13 cellular contexts compared by ENCODE assay signal in genomic region chr3:177106184-177106583, GRCh38.
DNase-seq lines count a peak whose midpoint lies in the region; ATAC-seq and TF ChIP-seq lines count a peak whose summit lies in the region.
"Had no signal": no experiment of that assay in that cellular context is flagged by ENCODE, and none has a peak within 500 bp of the region (broad histone marks: within the 10 kb centered on the region; RNA-seq: fewer than 3 reads in every experiment).

No MANE protein-coding gene starts in this region.

- no peaks in the 10 kb centered on the region for H3K9me3 ChIP-seq in naive thymus-derived CD4-positive, alpha-beta T cell (ENCODE audit: control insufficient read depth in 2 of 3, low read length in 3 of 3)
- H3K9me3 ChIP-seq: testis had no signal

- H3K27ac Mint-ChIP-seq in activated T-helper 17 cell treated with anti-CD3 and anti-CD28 coated beads, Interleukin-2, amount 50 U/mL, for 72 hours = peak overlapping the region; percentile 15
- no peak overlapping the region for H3K27ac Mint-ChIP-seq in stimulated activated naive CD8-positive, alpha-beta T cell treated with anti-CD3 and anti-CD28 coated beads, Interleukin-15, Interleukin-2, amounts not matched to agents 100 ng/mL and 50 ng/mL, for 24 hours
- peak overlapping the region in 3 of 9 donors; percentile 10 to 34 (median 26) for H3K27ac Mint-ChIP-seq in naive thymus-derived CD4-positive, alpha-beta T cell

- intact Hi-C loops in Right ventricle myocardium superior (cut with DNase I) (no loop called here), Right ventricle myocardium inferior (cut with DNase I) (no loop called here)
- intact Hi-C loops in naive thymus-derived CD4-positive, alpha-beta T cell (cut with micrococcal nuclease) = no loop called here

- H3K4me3 ChIP-seq in naive thymus-derived CD4-positive, alpha-beta T cell (ENCODE audit: low read length) = no peak overlapping the region
- H3K4me3 ChIP-seq: testis had no signal

- H3K9me3 Mint-ChIP-seq in activated T-helper 17 cell treated with anti-CD3 and anti-CD28 coated beads, Interleukin-2, amount 50 U/mL, for 72 hours = no peaks in the 10 kb centered on the region
- no peaks in the 10 kb centered on the region for H3K9me3 Mint-ChIP-seq in stimulated activated naive CD8-positive, alpha-beta T cell treated with anti-CD3 and anti-CD28 coated beads, Interleukin-15, Interleukin-2, amounts not matched to agents 100 ng/mL and 50 ng/mL, for 24 hours
- peaks cover 0 to 3% (median 0%) of the 10 kb centered on the region in 11 donors for H3K9me3 Mint-ChIP-seq in naive thymus-derived CD4-positive, alpha-beta T cell

- H3K4me1 ChIP-seq in naive thymus-derived CD4-positive, alpha-beta T cell (ENCODE audit: control insufficient read depth in 2 of 2, insufficient read depth in 2 of 2, low read length in 2 of 2) = peaks cover 16 to 33% of the 10 kb centered on the region in 2 donors

- CTCF ChIA-PET in naive thymus-derived CD4-positive, alpha-beta T cell (lab: Charles Lee) = interaction anchor here (0.6 kb wide), 1 partner anchor 72 kb away, joined by 3 read pairs; no protein-coding TSS in a partner anchor

- ATAC-seq in Right ventricle myocardium superior (ENCODE audit: poor library complexity) (peak; percentile 16), Right ventricle myocardium inferior (no peak), HG03354 (IDR thresholded peaks at IDR 0.05; ENCODE audit: poor library complexity, severe bottlenecking, unreplicated experiment) (peak; percentile 63), HG03039 (IDR thresholded peaks at IDR 0.05; ENCODE audit: unreplicated experiment) (no peak)
- ATAC-seq in activated T-helper 17 cell treated with anti-CD3 and anti-CD28 coated beads, Interleukin-2, amount 50 U/mL, for 72 hours (replicated peaks) = peak; percentile 63
- ATAC-seq in naive thymus-derived CD4-positive, alpha-beta T cell = no peak

- no peaks in the 10 kb centered on the region for H3K27me3 Mint-ChIP-seq in activated T-helper 17 cell treated with anti-CD3 and anti-CD28 coated beads, Interleukin-2, amount 50 U/mL, for 72 hours
- H3K27me3 Mint-ChIP-seq in stimulated activated naive CD8-positive, alpha-beta T cell treated with anti-CD3 and anti-CD28 coated beads, Interleukin-15, Interleukin-2, amounts not matched to agents 100 ng/mL and 50 ng/mL, for 24 hours = no peaks in the 10 kb centered on the region
- H3K27me3 Mint-ChIP-seq in naive thymus-derived CD4-positive, alpha-beta T cell = no peaks in the 10 kb centered on the region
- H3K27me3 Mint-ChIP-seq: brain had no signal

- no peaks in the 10 kb centered on the region for H3K36me3 ChIP-seq in naive thymus-derived CD4-positive, alpha-beta T cell (ENCODE audit: control insufficient read depth in 2 of 3, insufficient read depth in 3 of 3, low read length in 3 of 3)

- H3K4me3 Mint-ChIP-seq in activated T-helper 17 cell treated with anti-CD3 and anti-CD28 coated beads, Interleukin-2, amount 50 U/mL, for 72 hours = peak overlapping the region; percentile 63
- peak overlapping the region; percentile 0 for H3K4me3 Mint-ChIP-seq in stimulated activated naive CD8-positive, alpha-beta T cell treated with anti-CD3 and anti-CD28 coated beads, Interleukin-15, Interleukin-2, amounts not matched to agents 100 ng/mL and 50 ng/mL, for 24 hours
- H3K4me3 Mint-ChIP-seq in naive thymus-derived CD4-positive, alpha-beta T cell = peak overlapping the region in 4 of 10 donors; percentile 7 to 55 (median 30)
- H3K4me3 Mint-ChIP-seq: brain had no signal

- peaks cover 38% of the 10 kb centered on the region for H3K4me1 Mint-ChIP-seq in activated T-helper 17 cell treated with anti-CD3 and anti-CD28 coated beads, Interleukin-2, amount 50 U/mL, for 72 hours
- peaks cover 70% of the 10 kb centered on the region for H3K4me1 Mint-ChIP-seq in stimulated activated naive CD8-positive, alpha-beta T cell treated with anti-CD3 and anti-CD28 coated beads, Interleukin-15, Interleukin-2, amounts not matched to agents 100 ng/mL and 50 ng/mL, for 24 hours (ENCODE audit: low read depth)
- peaks cover 44 to 94% (median 80%) of the 10 kb centered on the region in 7 donors for H3K4me1 Mint-ChIP-seq in naive thymus-derived CD4-positive, alpha-beta T cell

- H3K27ac ChIP-seq in naive thymus-derived CD4-positive, alpha-beta T cell (ENCODE audit: low read depth, low read length) = no peak overlapping the region
- H3K27ac ChIP-seq: parathyroid adenoma, testis had no signal

- H3K36me3 Mint-ChIP-seq in activated T-helper 17 cell treated with anti-CD3 and anti-CD28 coated beads, Interleukin-2, amount 50 U/mL, for 72 hours (ENCODE audit: low read depth) = no peaks in the 10 kb centered on the region
- H3K36me3 Mint-ChIP-seq in stimulated activated naive CD8-positive, alpha-beta T cell treated with anti-CD3 and anti-CD28 coated beads, Interleukin-15, Interleukin-2, amounts not matched to agents 100 ng/mL and 50 ng/mL, for 24 hours (ENCODE audit: low read depth) = peaks cover 12% of the 10 kb centered on the region
- peaks cover 0 to 12% (median 5%) of the 10 kb centered on the region in 5 donors for H3K36me3 Mint-ChIP-seq in naive thymus-derived CD4-positive, alpha-beta T cell

- POLR2A ChIA-PET in naive thymus-derived CD4-positive, alpha-beta T cell (lab: Charles Lee) = no interaction called here

- no peak for TF ChIP-seq CTCF in GM10266 (IDR thresholded peaks at IDR 0.05; ENCODE audit: control insufficient read depth, insufficient read depth, low read depth, missing control alignments)

- H3K27me3 ChIP-seq in naive thymus-derived CD4-positive, alpha-beta T cell (ENCODE audit: control insufficient read depth in 2 of 2, insufficient read depth in 2 of 2, low read length in 2 of 2) = no peaks in the 10 kb centered on the region
- H3K27me3 ChIP-seq: testis had no signal

- DNase-seq in Right ventricle myocardium superior = no peak
- no peak for DNase-seq in Right ventricle myocardium inferior (ENCODE audit: missing footprints)
- DNase-seq in naive thymus-derived CD4-positive, alpha-beta T cell = no peak
- no peak for DNase-seq in GM10266 (ENCODE audit: extremely low spot score)
- DNase-seq: KG1; stimulated activated CD4-positive, alpha-beta T cell treated with anti-CD3 and anti-CD28 coated beads, Interleukin-2, amount 100 ng/mL, for 24 hours; testis had no signal

Comparison
In these comparisons a context has a peak if more than half of its experiments do, and no peak if none do; other contexts are left out.
1. ATAC-seq: peak in Right ventricle myocardium superior (single experiment), HG03354 (single experiment) and activated T-helper 17 cell treated with anti-CD3 and anti-CD28 coated beads, Interleukin-2, amount 50 U/mL, for 72 hours (single experiment); none in Right ventricle myocardium inferior (single experiment), naive thymus-derived CD4-positive, alpha-beta T cell (single experiment) and HG03039 (single experiment).